Comparison of ENCODE assay signal across 1 cellular context in genomic region chr2:142951190-142952007, GRCh38.
A peak's percentile ranks its signal among the peaks of the same experiment; 100 is the strongest.
TF ChIP-seq lines count a peak whose summit lies in the region.

No MANE protein-coding gene starts in this region.

TF ChIP-seq in HepG2, 621 proteins besides CTCF, POLR2A, EP300 and RAD21 (continued from another document and continues in another):
- TF ChIP-seq GMEB1 (CRISPR knock-in tag; IDR thresholded peaks at IDR 0.05; ENCODE audit: borderline replicate concordance) (no peak), FIP1L1 (IDR thresholded peaks at IDR 0.05; ENCODE audit: borderline replicate concordance, insufficient read depth, low read depth, low read length) (no peak), JARID2 (CRISPR knock-in tag; IDR thresholded peaks at IDR 0.05; ENCODE audit: insufficient replicate concordance) (no peak), TCF7 (IDR thresholded peaks at IDR 0.05; ENCODE audit: low read depth) (0 out of 2 replicates have a peak, but pooled peaks have one; percentile 55), ZFAT (CRISPR knock-in tag; conservative IDR thresholded peaks at IDR 0.05) (no peak), ISL2 (CRISPR knock-in tag; IDR thresholded peaks at IDR 0.05) (peak; percentile 93), BCL6 (CRISPR knock-in tag; IDR thresholded peaks at IDR 0.05) (peak; percentile 72), TFE3 (CRISPR knock-in tag; IDR thresholded peaks at IDR 0.05) (peak; percentile 39; the same call in 1 of the 2 replicates), ZKSCAN8 (CRISPR knock-in tag; IDR thresholded peaks at IDR 0.05; ENCODE audit: borderline replicate concordance) (peak; percentile 68), DNMT1 (CRISPR knock-in tag; IDR thresholded peaks at IDR 0.05) (no peak), MAFG (CRISPR knock-in tag; IDR thresholded peaks at IDR 0.05) (no peak), GATA4 (IDR thresholded peaks at IDR 0.05; ENCODE audit: borderline replicate concordance, low read depth) (peak; percentile 68; the same call in 1 of the 2 replicates), ZNF709 (CRISPR knock-in tag; IDR thresholded peaks at IDR 0.05) (no peak), PPARG (CRISPR knock-in tag; conservative IDR thresholded peaks at IDR 0.05) (peak; percentile 74), MAF1 (CRISPR knock-in tag; IDR thresholded peaks at IDR 0.05; ENCODE audit: borderline replicate concordance) (0 out of 2 replicates have a peak, but pooled peaks have one; percentile 49), NPAS2 (CRISPR knock-in tag; IDR thresholded peaks at IDR 0.05; ENCODE audit: borderline replicate concordance) (no peak), MED1 (CRISPR knock-in tag; IDR thresholded peaks at IDR 0.05) (peak; percentile 86), ARHGAP35 (CRISPR knock-in tag; IDR thresholded peaks at IDR 0.05; ENCODE audit: borderline replicate concordance) (no peak), SSRP1 (CRISPR knock-in tag; IDR thresholded peaks at IDR 0.05) (peak; percentile 57; the same call in 1 of the 2 replicates), ZNF704 (CRISPR knock-in tag; IDR thresholded peaks at IDR 0.05; ENCODE audit: borderline replicate concordance) (no peak), RBM39 (IDR thresholded peaks at IDR 0.05; ENCODE audit: low read depth, low read length, poor library complexity, severe bottlenecking) (no peak), ZBTB46 (CRISPR knock-in tag; IDR thresholded peaks at IDR 0.05; ENCODE audit: borderline replicate concordance) (no peak), SRSF9 (IDR thresholded peaks at IDR 0.05; ENCODE audit: borderline replicate concordance, insufficient read depth, low read depth, low read length, poor library complexity, severe bottlenecking) (no peak), MED13 (CRISPR knock-in tag; IDR thresholded peaks at IDR 0.05) (0 out of 2 replicates have a peak, but pooled peaks have one; percentile 25), TFDP1 (CRISPR knock-in tag; IDR thresholded peaks at IDR 0.05; ENCODE audit: borderline replicate concordance) (peak; percentile 15; the same call in 1 of the 2 replicates), ZFP90 (CRISPR knock-in tag; IDR thresholded peaks at IDR 0.05; ENCODE audit: borderline replicate concordance) (peak; percentile 51; the same call in 1 of the 2 replicates), ZBTB38 (CRISPR knock-in tag; IDR thresholded peaks at IDR 0.05) (no peak), ZNF407 (CRISPR knock-in tag; IDR thresholded peaks at IDR 0.05; ENCODE audit: not compliant biosample characterization) (no peak), ZNF605 (CRISPR knock-in tag; IDR thresholded peaks at IDR 0.05) (no peak), KLF9 (CRISPR knock-in tag; IDR thresholded peaks at IDR 0.05; ENCODE audit: low read depth) (0 out of 2 replicates have a peak, but pooled peaks have one; percentile 56), ZSCAN30 (CRISPR knock-in tag; IDR thresholded peaks at IDR 0.05) (0 out of 2 replicates have a peak, but pooled peaks have one; percentile 66), HNRNPL (IDR thresholded peaks at IDR 0.05; ENCODE audit: low read depth, low read length) (no peak), ZBTB43 (CRISPR knock-in tag; conservative IDR thresholded peaks at IDR 0.05) (0 out of 2 replicates have a peak, but pooled peaks have one; percentile 73), AHDC1 (CRISPR knock-in tag; IDR thresholded peaks at IDR 0.05; ENCODE audit: borderline replicate concordance) (peak; percentile 92; the same call in 1 of the 2 replicates), HOXA5 (CRISPR knock-in tag; IDR thresholded peaks at IDR 0.05) (peak; percentile 81; the same call in 1 of the 2 replicates)
